In genomic region chr4:2336659-2337058, GRCh38 we compare ENCODE assay signal across 30 cellular contexts.
DNase-seq lines count a peak whose midpoint lies in the region; ATAC-seq and TF ChIP-seq lines count a peak whose summit lies in the region.
"Had no signal": no experiment of that assay in that cellular context is flagged by ENCODE, and none has a peak within 500 bp of the region (broad histone marks: within the 10 kb centered on the region; RNA-seq: fewer than 3 reads in every experiment).

No MANE protein-coding gene starts in this region.

- no peak overlapping the region for H2AFZ ChIP-seq in neural progenitor cell (replicated peaks)
- H2AFZ ChIP-seq: GM23248 had no signal

- no peaks in the 10 kb centered on the region for H3K79me2 ChIP-seq in neural progenitor cell (ENCODE audit: low read depth)

- TF ChIP-seq CTCF in neural progenitor cell (IDR thresholded peaks at IDR 0.05): no peak

- no peaks in the 10 kb centered on the region for H4K20me1 ChIP-seq in neural progenitor cell (ENCODE audit: low read depth)

- no peaks in the 10 kb centered on the region for H3K27me3 ChIP-seq in neural progenitor cell

- H3K4me3 Mint-ChIP-seq in activated CD4-positive, alpha-beta T cell treated with anti-CD3 and anti-CD28 coated beads, Interleukin-2, amount 10 ng/mL, durations not matched to agents 7 days and 5 days: no peak overlapping the region
- H3K4me3 Mint-ChIP-seq in T-helper 17 cell (no peak overlapping the region), neural progenitor cell (peak overlapping the region; percentile 38)
- H3K4me3 Mint-ChIP-seq: B cell; CD8-positive, alpha-beta T cell; IgD-negative memory B cell had no signal

- H3K36me3 Mint-ChIP-seq in activated CD4-positive, alpha-beta T cell treated with anti-CD3 and anti-CD28 coated beads, Interleukin-2, amount 10 ng/mL, durations not matched to agents 7 days and 5 days (ENCODE audit: low read depth): no peaks in the 10 kb centered on the region
- peaks cover 3% of the 10 kb centered on the region for H3K36me3 Mint-ChIP-seq in T-helper 17 cell (ENCODE audit: low read depth)
- H3K36me3 Mint-ChIP-seq in neural progenitor cell: peaks cover 1% of the 10 kb centered on the region
- H3K36me3 Mint-ChIP-seq: IgD-negative memory B cell had no signal

- POLR2A ChIA-PET in activated CD4-positive, alpha-beta T cell treated with anti-CD3 and anti-CD28 coated beads, Interleukin-2, amount 10 ng/mL, durations not matched to agents 7 days and 5 days (lab: Charles Lee): no interaction called here

- H3K36me3 ChIP-seq in neural progenitor cell: no peaks in the 10 kb centered on the region

- ATAC-seq in T-helper 17 cell: no peak
- ATAC-seq in HG02970 (IDR thresholded peaks at IDR 0.05; ENCODE audit: low FRiP score, unreplicated experiment): no peak
- no peak for ATAC-seq in HG03378 (IDR thresholded peaks at IDR 0.05; ENCODE audit: unreplicated experiment)
- ATAC-seq: CD8-positive, alpha-beta T cell; GM12878; HCT116; Panc1 had no signal

- no peak overlapping the region for H3K9ac ChIP-seq in neural progenitor cell
- H3K9ac ChIP-seq: GM23248 had no signal

- peaks cover 6% of the 10 kb centered on the region for H3F3A ChIP-seq in neural progenitor cell (ENCODE audit: low read depth)

- peak overlapping the region; percentile 41 for H3K27ac Mint-ChIP-seq in activated CD4-positive, alpha-beta T cell treated with anti-CD3 and anti-CD28 coated beads, Interleukin-2, amount 10 ng/mL, durations not matched to agents 7 days and 5 days
- H3K27ac Mint-ChIP-seq in T-helper 17 cell: peak overlapping the region; percentile 67
- no peak overlapping the region for H3K27ac Mint-ChIP-seq in neural progenitor cell
- H3K27ac Mint-ChIP-seq: B cell; CD8-positive, alpha-beta T cell; IgD-negative memory B cell had no signal

- no peaks in the 10 kb centered on the region for H3K9me3 Mint-ChIP-seq in activated CD4-positive, alpha-beta T cell treated with anti-CD3 and anti-CD28 coated beads, Interleukin-2, amount 10 ng/mL, durations not matched to agents 7 days and 5 days
- H3K9me3 Mint-ChIP-seq in neural progenitor cell: no peaks in the 10 kb centered on the region
- H3K9me3 Mint-ChIP-seq: CD8-positive, alpha-beta T cell; IgD-negative memory B cell had no signal

- H3K27ac ChIP-seq in neural progenitor cell: no peak overlapping the region
- H3K27ac ChIP-seq: 22Rv1, C4-2B, GM23248, SK-N-MC had no signal

- H3K4me2 ChIP-seq in neural progenitor cell: no peak overlapping the region

- H3K9me3 ChIP-seq in T-helper 17 cell (ENCODE audit: control insufficient read depth, low read length, poor library complexity, severe bottlenecking) (no peaks in the 10 kb centered on the region), neural progenitor cell (ENCODE audit: low read depth) (no peaks in the 10 kb centered on the region)

- H3K4me3 ChIP-seq in neural progenitor cell: no peak overlapping the region
- H3K4me3 ChIP-seq: GM12878, GM23248, SK-N-MC had no signal

- no peaks in the 10 kb centered on the region for H3K27me3 Mint-ChIP-seq in activated CD4-positive, alpha-beta T cell treated with anti-CD3 and anti-CD28 coated beads, Interleukin-2, amount 10 ng/mL, durations not matched to agents 7 days and 5 days
- H3K27me3 Mint-ChIP-seq in T-helper 17 cell (no peaks in the 10 kb centered on the region), neural progenitor cell (ENCODE audit: insufficient read depth, low read depth) (peaks cover 15% of the 10 kb centered on the region)
- H3K27me3 Mint-ChIP-seq: IgD-negative memory B cell had no signal

- CTCF ChIA-PET in activated CD4-positive, alpha-beta T cell treated with anti-CD3 and anti-CD28 coated beads, Interleukin-2, amount 10 ng/mL, durations not matched to agents 7 days and 5 days (lab: Charles Lee): interaction anchor here (1.3 kb wide), 1 partner anchor 117 kb away, joined by 3 read pairs; no protein-coding TSS in a partner anchor

- no peak for DNase-seq in activated CD4-positive, alpha-beta T cell treated with anti-CD3 and anti-CD28 coated beads, Interleukin-2, amount 10 ng/mL, durations not matched to agents 7 days and 5 days
- no peak for DNase-seq in activated CD4-positive, alpha-beta T cell treated with anti-CD3 and anti-CD28 coated beads for 48 hours
- DNase-seq in H4 (ENCODE audit: low spot score): peak; percentile 17
- DNase-seq in T-helper 17 cell: no peak
- DNase-seq in neural progenitor cell (ENCODE audit: low spot score): no peak
- DNase-seq: DMS 273 treated with DMSO at 0.1 percent for 48 hours, DMS79, EL, GDM1, GM23248, NCI-H1048, NCI-H1417 treated with DMSO at 0.1 percent for 48 hours, NCI-H1694 treated with DMSO at 0.1 percent for 48 hours, NCI-H2081 treated with DMSO at 0.1 percent for 48 hours, NCI-H2171, NCI-H226, NCI-H510A, NCI-H69, SIG-M5 had no signal

- no peaks in the 10 kb centered on the region for H3K4me1 Mint-ChIP-seq in activated CD4-positive, alpha-beta T cell treated with anti-CD3 and anti-CD28 coated beads, Interleukin-2, amount 10 ng/mL, durations not matched to agents 7 days and 5 days
- H3K4me1 Mint-ChIP-seq in T-helper 17 cell (no peaks in the 10 kb centered on the region), neural progenitor cell (peaks cover 12% of the 10 kb centered on the region)

- peaks cover 4% of the 10 kb centered on the region for H3K4me1 ChIP-seq in neural progenitor cell
